ENCODE assay signal across 9 cellular contexts in genomic region chr15:31254431-31255175, GRCh38.
DNase-seq lines count a peak whose midpoint lies in the region; ATAC-seq, FAIRE-seq and TF ChIP-seq lines count a peak whose summit lies in the region.
"Had no signal": no experiment of that assay in that cellular context is flagged by ENCODE, and none has a peak within 500 bp of the region (broad histone marks: within the 10 kb centered on the region; RNA-seq: fewer than 3 reads in every experiment).

No MANE protein-coding gene starts in this region.

- WGBS in spleen, 5 donors, result 61 to 81% (median 76%) methylated on average over 7 of the region's 7 CpGs
- WGBS in HepG2 (ENCODE audit: low lambda C conversion rate), result 24% methylated on average over 7 of the region's 7 CpGs

- H3K4me3 ChIP-seq in OCI-LY7 (ENCODE audit: low read depth, low read length, poor library complexity, severe bottlenecking), result no peak overlapping the region
- H3K4me3 ChIP-seq in spleen, result no peak overlapping the region
- H3K4me3 ChIP-seq in HepG2 (replicated peaks in 1 of 3; ENCODE audit: insufficient read depth in 1 of 3, low read depth in 2 of 3, low read length in 3 of 3), result no peak overlapping the region
- H3K4me3 ChIP-seq: pancreas had no signal

- no peak for TF ChIP-seq EP300 in HepG2 (IDR thresholded peaks at IDR 0.05; ENCODE audit: low read depth in 2 of 2, low read length in 2 of 2)
- no peak for TF ChIP-seq EP300 in HepG2 (CRISPR knock-in tag; IDR thresholded peaks at IDR 0.05; ENCODE audit: borderline replicate concordance)

- H3K4me1 ChIP-seq in OCI-LY7 (ENCODE audit: insufficient read depth, low read length, poor library complexity, severe bottlenecking) (peaks cover 39% of the 10 kb centered on the region), spleen (peaks cover 0 to 50% (median 27%) of the 10 kb centered on the region in 6 donors), HepG2 (ENCODE audit: insufficient read depth, low read length) (no peaks in the 10 kb centered on the region)
- H3K4me1 ChIP-seq: pancreas had no signal

- H2AFZ ChIP-seq in OCI-LY7 (ENCODE audit: low read length) (peak overlapping the region; percentile 37; the same call in 1 of the 2 replicates), HepG2 (ENCODE audit: low read length) (no peak overlapping the region)

- no peak overlapping the region for H3K9ac ChIP-seq in HepG2 (ENCODE audit: insufficient read depth, low read depth, low read length)

- no peak for TF ChIP-seq CTCF in OCI-LY7 (conservative IDR thresholded peaks at IDR 0.05; ENCODE audit: low read length)
- TF ChIP-seq CTCF in spleen (IDR thresholded peaks at IDR 0.05 in 8 of 11, conservative IDR thresholded peaks at IDR 0.05 in 3 of 11), result no peak
- TF ChIP-seq CTCF in HepG2 (CRISPR knock-in tag; IDR thresholded peaks at IDR 0.05), result no peak

- FAIRE-seq in GM19239 (lab: Jason Lieb, UNC), result peak; percentile 82
- FAIRE-seq in HepG2 (lab: Jason Lieb, UNC), result no peak

- no peaks in the 10 kb centered on the region for H3K36me3 ChIP-seq in OCI-LY7 (ENCODE audit: insufficient read depth, low read length)
- H3K36me3 ChIP-seq in spleen, result no peaks in the 10 kb centered on the region
- H3K36me3 ChIP-seq in HepG2 (replicated peaks in 1 of 2; ENCODE audit: control insufficient read depth in 1 of 2, insufficient read depth in 2 of 2, low read length in 2 of 2), result no peaks in the 10 kb centered on the region
- H3K36me3 ChIP-seq: pancreas had no signal

- intact Hi-C loops in OCI-LY7 (cut with micrococcal nuclease; ENCODE audit: unreplicated experiment) (no loop called here), spleen (cut with DNase I; ENCODE audit: low total_unique reads) (no loop called here), HepG2 (cut with micrococcal nuclease; ENCODE audit: unreplicated experiment) (no loop called here)

- DNase-seq in GM19239 (ENCODE audit: insufficient read length, low spot score), result no peak
- peak; percentile 79 for DNase-seq in OCI-LY7 (ENCODE audit: low spot score)
- DNase-seq in fibroblast of peridontal ligament (ENCODE audit: extremely low read depth), result peak; percentile 35
- peak; percentile 65 for DNase-seq in spleen
- no peak for DNase-seq in stimulated activated CD4-positive, alpha-beta T cell treated with anti-CD3 and anti-CD28 coated beads, Interleukin-15, amount 100 ng/mL, for 24 hours
- no peak for DNase-seq in HepG2 (ENCODE audit: low spot score)
- no peak for DNase-seq in NCI-H524 treated with DMSO at 0.1 percent for 48 hours (lab: John Stamatoyannopoulos, UW)
- DNase-seq: NCI-H1694 treated with DMSO at 0.1 percent for 48 hours had no signal

- no peak for ATAC-seq in HepG2

- H3K27ac ChIP-seq in OCI-LY7 (ENCODE audit: low read depth, low read length, poor library complexity, severe bottlenecking) (peak overlapping the region; percentile 26), spleen (peak overlapping the region in 4 of 8 donors; percentile 8 to 55 (median 20)), HepG2 (ENCODE audit: extremely low read length, insufficient read depth, low read length) (no peak overlapping the region)
- H3K27ac ChIP-seq: pancreas had no signal

- in situ Hi-C loops in HepG2 (cut with HindIII; ENCODE audit: extremely low pct_ligation_motif_present, low pct_unique_long_range_greater_than_20kb), result no loop called here

- H4K20me1 ChIP-seq in OCI-LY7 (ENCODE audit: insufficient read depth, low read length) (no peaks in the 10 kb centered on the region), HepG2 (ENCODE audit: insufficient read depth, low read length) (no peaks in the 10 kb centered on the region)

- H3K9me3 ChIP-seq in OCI-LY7 (ENCODE audit: low read length) (peaks cover 6% of the 10 kb centered on the region; the same call in 1 of the 2 replicates), spleen (no peaks in the 10 kb centered on the region), HepG2 (ENCODE audit: low read length) (no peaks in the 10 kb centered on the region)
- H3K9me3 ChIP-seq: pancreas had no signal

- TF ChIP-seq RAD21 in HepG2 (CRISPR knock-in tag; IDR thresholded peaks at IDR 0.05), result no peak

- H3K27me3 ChIP-seq in spleen (replicated peaks in 1 of 7) (no peaks in the 10 kb centered on the region), HepG2 (ENCODE audit: control insufficient read depth in 1 of 2, insufficient read depth in 2 of 2, low read length in 2 of 2) (peaks cover 0 to 2% of the 10 kb centered on the region in 2 experiments; a peak in 2 of 5 replicates)
- H3K27me3 ChIP-seq: pancreas had no signal

- peak overlapping the region; percentile 61 for H3K4me2 ChIP-seq in OCI-LY7 (ENCODE audit: low read length)
- no peak overlapping the region for H3K4me2 ChIP-seq in HepG2 (ENCODE audit: low read depth, low read length)

- BruUV-seq in OCI-LY7 (replicated peaks; lab: Mats Ljungman, UMichigan), result no TSS peak
- BruUV-seq in HepG2 (replicated peaks; lab: Mats Ljungman, UMichigan), result no TSS peak

- CTCF ChIA-PET in OCI-LY7 (lab: Charles Lee; ENCODE audit: unreplicated experiment), result interaction anchor here (0.8 kb wide), 1 partner anchor 11 kb away, joined by 4 read pairs; no protein-coding TSS in a partner anchor
- CTCF ChIA-PET in HepG2 (lab: Yijun Ruan, JAX; ENCODE audit: low intra/inter-chr PET ratio, low total read pairs), result no interaction called here

- TF ChIP-seq POLR2A in spleen (IDR thresholded peaks at IDR 0.05) (no peak), HepG2 (IDR thresholded peaks at IDR 0.05; ENCODE audit: insufficient read depth in 1 of 2, low read depth in 2 of 2, low read length in 2 of 2) (no peak)

- no peaks in the 10 kb centered on the region for H3K79me2 ChIP-seq in OCI-LY7 (ENCODE audit: insufficient read depth, low read depth, low read length)
- H3K79me2 ChIP-seq in HepG2 (ENCODE audit: insufficient read depth, low read length), result no peaks in the 10 kb centered on the region

- POLR2A ChIA-PET in OCI-LY7 (lab: Charles Lee), result interaction anchor here (0.7 to 5.7 kb wide), 8 partner anchors 8 to 53 kb away, joined by 3 to 55 read pairs (median 4); no protein-coding TSS in a partner anchor
- POLR2A ChIA-PET in HepG2 (lab: Yijun Ruan, JAX), result no interaction called here

- no peaks in the 10 kb centered on the region for H3K9me2 ChIP-seq in OCI-LY7 (ENCODE audit: insufficient read depth, low read length)

TF ChIP-seq in HepG2, 621 proteins besides CTCF, POLR2A, EP300 and RAD21:
- TF ChIP-seq ELF3 (CRISPR knock-in tag; IDR thresholded peaks at IDR 0.05) (no peak), THAP11 (CRISPR knock-in tag; IDR thresholded peaks at IDR 0.05) (no peak), ZNF720 (CRISPR knock-in tag; IDR thresholded peaks at IDR 0.05) (no peak), ZNF775 (CRISPR knock-in tag; IDR thresholded peaks at IDR 0.05; ENCODE audit: borderline replicate concordance) (no peak), SIN3A (IDR thresholded peaks at IDR 0.05; ENCODE audit: borderline replicate concordance, low read depth, low read length) (no peak), ZNF510 (CRISPR knock-in tag; IDR thresholded peaks at IDR 0.05; ENCODE audit: low read depth) (no peak), CAMTA2 (CRISPR knock-in tag; IDR thresholded peaks at IDR 0.05; ENCODE audit: borderline replicate concordance) (no peak), PPARG (CRISPR knock-in tag; conservative IDR thresholded peaks at IDR 0.05) (no peak), ZNF547 (CRISPR knock-in tag; IDR thresholded peaks at IDR 0.05) (no peak), KDM5B (CRISPR knock-in tag; IDR thresholded peaks at IDR 0.05; ENCODE audit: borderline replicate concordance) (no peak)
- TF ChIP-seq, protein P1, sequence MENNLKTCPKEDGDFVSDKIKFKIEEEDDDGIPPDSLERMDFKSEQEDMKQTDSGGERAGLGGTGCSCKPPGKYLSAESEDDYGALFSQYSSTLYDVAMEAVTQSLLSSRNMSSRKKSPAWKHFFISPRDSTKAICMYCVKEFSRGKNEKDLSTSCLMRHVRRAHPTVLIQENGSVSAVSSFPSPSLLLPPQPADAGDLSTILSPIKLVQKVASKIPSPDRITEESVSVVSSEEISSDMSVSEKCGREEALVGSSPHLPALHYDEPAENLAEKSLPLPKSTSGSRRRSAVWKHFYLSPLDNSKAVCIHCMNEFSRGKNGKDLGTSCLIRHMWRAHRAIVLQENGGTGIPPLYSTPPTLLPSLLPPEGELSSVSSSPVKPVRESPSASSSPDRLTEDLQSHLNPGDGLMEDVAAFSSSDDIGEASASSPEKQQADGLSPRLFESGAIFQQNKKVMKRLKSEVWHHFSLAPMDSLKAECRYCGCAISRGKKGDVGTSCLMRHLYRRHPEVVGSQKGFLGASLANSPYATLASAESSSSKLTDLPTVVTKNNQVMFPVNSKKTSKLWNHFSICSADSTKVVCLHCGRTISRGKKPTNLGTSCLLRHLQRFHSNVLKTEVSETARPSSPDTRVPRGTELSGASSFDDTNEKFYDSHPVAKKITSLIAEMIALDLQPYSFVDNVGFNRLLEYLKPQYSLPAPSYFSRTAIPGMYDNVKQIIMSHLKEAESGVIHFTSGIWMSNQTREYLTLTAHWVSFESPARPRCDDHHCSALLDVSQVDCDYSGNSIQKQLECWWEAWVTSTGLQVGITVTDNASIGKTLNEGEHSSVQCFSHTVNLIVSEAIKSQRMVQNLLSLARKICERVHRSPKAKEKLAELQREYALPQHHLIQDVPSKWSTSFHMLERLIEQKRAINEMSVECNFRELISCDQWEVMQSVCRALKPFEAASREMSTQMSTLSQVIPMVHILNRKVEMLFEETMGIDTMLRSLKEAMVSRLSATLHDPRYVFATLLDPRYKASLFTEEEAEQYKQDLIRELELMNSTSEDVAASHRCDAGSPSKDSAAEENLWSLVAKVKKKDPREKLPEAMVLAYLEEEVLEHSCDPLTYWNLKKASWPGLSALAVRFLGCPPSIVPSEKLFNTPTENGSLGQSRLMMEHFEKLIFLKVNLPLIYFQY (CRISPR knock-in tag; IDR thresholded peaks at IDR 0.05; ENCODE audit: borderline replicate concordance), result no peak
- TF ChIP-seq, protein P2, sequence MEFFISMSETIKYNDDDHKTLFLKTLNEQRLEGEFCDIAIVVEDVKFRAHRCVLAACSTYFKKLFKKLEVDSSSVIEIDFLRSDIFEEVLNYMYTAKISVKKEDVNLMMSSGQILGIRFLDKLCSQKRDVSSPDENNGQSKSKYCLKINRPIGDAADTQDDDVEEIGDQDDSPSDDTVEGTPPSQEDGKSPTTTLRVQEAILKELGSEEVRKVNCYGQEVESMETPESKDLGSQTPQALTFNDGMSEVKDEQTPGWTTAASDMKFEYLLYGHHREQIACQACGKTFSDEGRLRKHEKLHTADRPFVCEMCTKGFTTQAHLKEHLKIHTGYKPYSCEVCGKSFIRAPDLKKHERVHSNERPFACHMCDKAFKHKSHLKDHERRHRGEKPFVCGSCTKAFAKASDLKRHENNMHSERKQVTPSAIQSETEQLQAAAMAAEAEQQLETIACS (CRISPR knock-in tag; IDR thresholded peaks at IDR 0.05), result no peak
TF ChIP-seq in HepG2: peak in this region for 0.

Comparison
In these comparisons a context has a peak if more than half of its experiments do, and no peak if none do; other contexts are left out.
1. DNase-seq: peak in OCI-LY7 (single experiment), fibroblast of peridontal ligament (single experiment) and spleen (single experiment); none in GM19239 (single experiment), stimulated activated CD4-positive, alpha-beta T cell treated with anti-CD3 and anti-CD28 coated beads, Interleukin-15, amount 100 ng/mL, for 24 hours (single experiment), HepG2 (single experiment) and NCI-H524 treated with DMSO at 0.1 percent for 48 hours (single experiment).